1 cellular context compared by ENCODE assay signal in the genomic region with DNA sequence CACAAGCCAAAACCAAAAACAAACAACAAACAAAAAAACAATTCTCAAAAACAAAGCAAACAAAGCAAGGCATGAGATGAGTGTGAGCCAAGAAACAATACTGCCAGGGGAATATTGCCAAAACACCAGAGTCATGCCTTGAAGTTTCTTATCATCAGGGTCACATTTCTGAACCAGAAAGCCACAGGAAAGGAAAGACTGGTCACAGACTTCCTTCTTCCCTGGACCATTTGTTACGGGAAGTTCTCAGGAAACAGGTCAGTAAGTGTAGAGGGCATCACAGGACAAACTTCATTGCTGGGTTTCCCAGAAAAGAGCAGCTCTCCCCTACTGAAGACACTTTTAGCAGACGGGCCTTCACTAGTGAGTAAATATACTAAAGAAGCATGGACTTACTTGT.
TF ChIP-seq lines count a peak whose summit lies in the region.

No MANE protein-coding gene starts in this region.

TF ChIP-seq in SK-N-SH treated with all-trans-retinoic acid at 6 μM for 48 hours, 23 proteins besides CTCF, POLR2A, EP300 and RAD21 (continued from another document):
- TF ChIP-seq CREB5 (CRISPR knock-in tag; IDR thresholded peaks at IDR 0.05; ENCODE audit: low read depth) (no peak), BACH2 (CRISPR knock-in tag; IDR thresholded peaks at IDR 0.05; ENCODE audit: borderline replicate concordance) (no peak), ARNTL (CRISPR knock-in tag; IDR thresholded peaks at IDR 0.05; ENCODE audit: borderline replicate concordance, low read depth) (no peak), RARB (CRISPR knock-in tag; IDR thresholded peaks at IDR 0.05) (no peak)
- TF ChIP-seq, protein P1, sequence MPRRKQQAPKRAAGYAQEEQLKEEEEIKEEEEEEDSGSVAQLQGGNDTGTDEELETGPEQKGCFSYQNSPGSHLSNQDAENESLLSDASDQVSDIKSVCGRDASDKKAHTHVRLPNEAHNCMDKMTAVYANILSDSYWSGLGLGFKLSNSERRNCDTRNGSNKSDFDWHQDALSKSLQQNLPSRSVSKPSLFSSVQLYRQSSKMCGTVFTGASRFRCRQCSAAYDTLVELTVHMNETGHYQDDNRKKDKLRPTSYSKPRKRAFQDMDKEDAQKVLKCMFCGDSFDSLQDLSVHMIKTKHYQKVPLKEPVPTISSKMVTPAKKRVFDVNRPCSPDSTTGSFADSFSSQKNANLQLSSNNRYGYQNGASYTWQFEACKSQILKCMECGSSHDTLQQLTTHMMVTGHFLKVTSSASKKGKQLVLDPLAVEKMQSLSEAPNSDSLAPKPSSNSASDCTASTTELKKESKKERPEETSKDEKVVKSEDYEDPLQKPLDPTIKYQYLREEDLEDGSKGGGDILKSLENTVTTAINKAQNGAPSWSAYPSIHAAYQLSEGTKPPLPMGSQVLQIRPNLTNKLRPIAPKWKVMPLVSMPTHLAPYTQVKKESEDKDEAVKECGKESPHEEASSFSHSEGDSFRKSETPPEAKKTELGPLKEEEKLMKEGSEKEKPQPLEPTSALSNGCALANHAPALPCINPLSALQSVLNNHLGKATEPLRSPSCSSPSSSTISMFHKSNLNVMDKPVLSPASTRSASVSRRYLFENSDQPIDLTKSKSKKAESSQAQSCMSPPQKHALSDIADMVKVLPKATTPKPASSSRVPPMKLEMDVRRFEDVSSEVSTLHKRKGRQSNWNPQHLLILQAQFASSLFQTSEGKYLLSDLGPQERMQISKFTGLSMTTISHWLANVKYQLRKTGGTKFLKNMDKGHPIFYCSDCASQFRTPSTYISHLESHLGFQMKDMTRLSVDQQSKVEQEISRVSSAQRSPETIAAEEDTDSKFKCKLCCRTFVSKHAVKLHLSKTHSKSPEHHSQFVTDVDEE (CRISPR knock-in tag; IDR thresholded peaks at IDR 0.05): no peak
